10 cellular contexts compared by ENCODE assay signal in the genomic region with DNA sequence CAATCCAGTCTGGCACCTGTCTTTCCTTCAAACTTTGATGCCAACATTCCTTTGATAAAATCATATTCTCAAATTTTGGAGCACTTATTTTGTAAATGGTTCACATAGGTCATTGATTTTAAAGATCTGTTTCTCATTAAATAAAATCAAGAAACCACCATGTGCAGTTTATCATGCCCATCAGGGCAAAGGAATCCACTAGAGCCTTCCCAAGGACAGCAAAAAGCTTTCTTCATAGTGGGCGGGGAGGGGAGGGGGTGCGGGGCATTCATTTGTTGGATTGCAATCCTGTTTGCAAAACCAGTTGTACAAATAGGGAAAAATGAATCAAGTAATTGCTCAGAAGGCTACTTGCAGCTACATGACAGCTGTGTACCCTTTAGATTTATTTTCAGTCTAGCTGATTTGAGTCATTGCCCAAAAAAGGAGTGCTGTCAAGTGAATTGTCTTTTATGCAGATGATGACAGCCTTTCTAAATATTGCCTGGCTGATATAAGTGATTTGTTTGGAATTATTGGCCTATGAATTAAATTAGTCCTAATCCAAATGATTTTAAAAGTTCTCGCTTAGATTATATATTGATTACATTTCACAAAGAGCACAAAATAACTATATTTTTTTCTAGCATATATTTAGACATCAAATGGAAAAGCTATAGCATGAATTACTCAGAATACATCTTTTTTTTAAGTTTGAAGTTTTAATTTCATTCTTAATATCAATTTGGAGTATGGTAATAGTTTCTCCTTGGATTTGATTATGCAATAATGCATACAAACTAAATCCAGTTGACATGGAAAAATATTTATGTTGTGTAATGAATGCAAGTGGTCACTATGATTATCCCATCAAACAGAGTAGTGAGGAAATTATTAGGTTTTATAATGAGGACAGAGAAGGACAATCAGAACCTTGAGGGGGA. TPM values are rescaled to one million over a fixed set of nuclear protein-coding genes. Genes with fewer than 3 reads are reported as not detected.
DNase-seq lines count a peak whose midpoint lies in the region; ATAC-seq and TF ChIP-seq lines count a peak whose summit lies in the region.
"Had no signal": no experiment of that assay in that cellular context is flagged by ENCODE, and none has a peak within 500 bp of the region (broad histone marks: within the 10 kb centered on the region; RNA-seq: fewer than 3 reads in every experiment).

No MANE protein-coding gene starts in this region.

- no peak for DNase-seq in heart left ventricle
- no peak for DNase-seq in Right ventricle myocardium inferior (ENCODE audit: missing footprints)
- DNase-seq in PC-3 = peak; percentile 91
- peak; percentile 74 for DNase-seq in fibroblast of the conjunctiva (ENCODE audit: low read depth)
- peak; percentile 46 for DNase-seq in ureter (ENCODE audit: low spot score)
- DNase-seq in progenitor cell of endocrine pancreas (ENCODE audit: low spot score, unreplicated experiment) = no peak
- no peak for DNase-seq in tibial nerve (ENCODE audit: low spot score in 2 of 2)
- no peak for DNase-seq in CD8-positive, alpha-beta T cell
- DNase-seq: amniotic stem cell had no signal

- H3K9me3 ChIP-seq in heart left ventricle = no peaks in the 10 kb centered on the region
- H3K9me3 ChIP-seq in PC-3 (ENCODE audit: low read length) = no peaks in the 10 kb centered on the region
- H3K9me3 ChIP-seq in tibial nerve = no peaks in the 10 kb centered on the region
- H3K9me3 ChIP-seq in CD8-positive, alpha-beta T cell (ENCODE audit: low read length) = no peaks in the 10 kb centered on the region

- no peak overlapping the region for H3K27ac Mint-ChIP-seq in progenitor cell of endocrine pancreas
- H3K27ac Mint-ChIP-seq in CD8-positive, alpha-beta T cell = no peak overlapping the region
- H3K27ac Mint-ChIP-seq: nephron had no signal

- POLR2A ChIA-PET in PC-3 (lab: Charles Lee; ENCODE audit: unreplicated experiment) = no interaction called here
- POLR2A ChIA-PET in CD8-positive, alpha-beta T cell (lab: Charles Lee) = no interaction called here

- TF ChIP-seq CTCF in heart left ventricle (IDR thresholded peaks at IDR 0.05) (no peak), PC-3 (conservative IDR thresholded peaks at IDR 0.05; ENCODE audit: low read depth, low read length) (no peak), progenitor cell of endocrine pancreas (IDR thresholded peaks at IDR 0.05; ENCODE audit: unreplicated experiment) (no peak), tibial nerve (IDR thresholded peaks at IDR 0.05) (no peak)
- no peak for TF ChIP-seq CTCF in CD8-positive, alpha-beta T cell (IDR thresholded peaks at IDR 0.05)

- H3K27ac ChIP-seq in heart left ventricle = peak overlapping the region in 2 of 12 donors; percentile 6 to 33
- H3K27ac ChIP-seq in PC-3 (ENCODE audit: low read length) = peak overlapping the region; percentile 60
- H3K27ac ChIP-seq in tibial nerve = peak overlapping the region in 2 of 4 donors; percentile 63 to 78
- H3K27ac ChIP-seq in CD8-positive, alpha-beta T cell (ENCODE audit: low read depth, low read length) = no peak overlapping the region

- H3K27me3 ChIP-seq in heart left ventricle (no peaks in the 10 kb centered on the region), PC-3 (ENCODE audit: low read length) (no peaks in the 10 kb centered on the region), tibial nerve (no peaks in the 10 kb centered on the region)
- no peaks in the 10 kb centered on the region for H3K27me3 ChIP-seq in CD8-positive, alpha-beta T cell (ENCODE audit: insufficient read depth, low read length)

- peaks cover 3 to 63% (median 41%) of the 10 kb centered on the region in 12 donors for H3K4me1 ChIP-seq in heart left ventricle
- H3K4me1 ChIP-seq in PC-3 (ENCODE audit: insufficient read depth, low read length) = peaks cover 40% of the 10 kb centered on the region
- H3K4me1 ChIP-seq in tibial nerve = peaks cover 0 to 79% (median 39%) of the 10 kb centered on the region in 4 donors
- peaks cover 6% of the 10 kb centered on the region for H3K4me1 ChIP-seq in CD8-positive, alpha-beta T cell (ENCODE audit: insufficient read depth, low read length)

- H3K4me3 ChIP-seq in heart left ventricle (no peak overlapping the region), PC-3 (ENCODE audit: low read length) (no peak overlapping the region), tibial nerve (no peak overlapping the region)
- no peak overlapping the region for H3K4me3 ChIP-seq in CD8-positive, alpha-beta T cell (ENCODE audit: low read depth, low read length)

- peak overlapping the region; percentile 62 for H3K4me2 ChIP-seq in PC-3 (ENCODE audit: low read length)

- 74 to 87% (median 81%) methylated on average over 3 of the region's 3 CpGs for WGBS in heart left ventricle, 4 donors
- 38 to 44% methylated on average over 3 of the region's 3 CpGs for WGBS in tibial nerve, 2 donors

- H3K36me3 Mint-ChIP-seq in progenitor cell of endocrine pancreas (ENCODE audit: insufficient read depth) = no peaks in the 10 kb centered on the region
- H3K36me3 Mint-ChIP-seq in CD8-positive, alpha-beta T cell = peaks cover 16% of the 10 kb centered on the region

- intact Hi-C loops in heart left ventricle (cut with DNase I) = no loop called here
- intact Hi-C loops in Right ventricle myocardium inferior (cut with DNase I) = no loop called here
- intact Hi-C loops in PC-3 (cut with micrococcal nuclease) = loop anchor here (2.0 to 5.0 kb wide), 2 partner anchors 51 to 854 kb away; no protein-coding TSS in a partner anchor
- intact Hi-C loops in CD8-positive, alpha-beta T cell (cut with DNase I, micrococcal nuclease) = no loop called here

- no peak overlapping the region for H2AFZ ChIP-seq in PC-3 (ENCODE audit: low read length)

- H3K36me3 ChIP-seq in heart left ventricle = no peaks in the 10 kb centered on the region
- H3K36me3 ChIP-seq in PC-3 (ENCODE audit: low read depth, low read length) = no peaks in the 10 kb centered on the region
- H3K36me3 ChIP-seq in tibial nerve = no peaks in the 10 kb centered on the region
- no peaks in the 10 kb centered on the region for H3K36me3 ChIP-seq in CD8-positive, alpha-beta T cell (ENCODE audit: insufficient read depth, low read length)

- H3K9me2 ChIP-seq in PC-3 (replicated peaks; ENCODE audit: low read length) = no peaks in the 10 kb centered on the region

- peak in 3 of 4 donors; percentile 37 to 51 (median 49) for ATAC-seq in heart left ventricle
- ATAC-seq in Right ventricle myocardium inferior = no peak
- peak; percentile 75 for ATAC-seq in PC-3
- no peak for ATAC-seq in CD8-positive, alpha-beta T cell

- TF ChIP-seq POLR2A in heart left ventricle (IDR thresholded peaks at IDR 0.05) (no peak), tibial nerve (IDR thresholded peaks at IDR 0.05) (no peak)

- no TSS peak for BruUV-seq in PC-3 (replicated peaks; lab: Mats Ljungman, UMichigan)

- H4K20me1 ChIP-seq in PC-3 (ENCODE audit: low read length) = peaks cover 7% of the 10 kb centered on the region

- TF ChIP-seq EP300 in tibial nerve (IDR thresholded peaks at IDR 0.05) = peak in 1 of 2 donors; percentile 62

- CTCF ChIA-PET in PC-3 (lab: Charles Lee) = no interaction called here
- CTCF ChIA-PET in CD8-positive, alpha-beta T cell (lab: Charles Lee) = interaction anchor here (1.0 kb wide), 1 partner anchor 29 kb away, joined by 3 read pairs; no protein-coding TSS in a partner anchor

- peaks cover 11% of the 10 kb centered on the region for H3F3A ChIP-seq in PC-3 (ENCODE audit: low read length, unreplicated experiment)

- H3K9me3 Mint-ChIP-seq in progenitor cell of endocrine pancreas (ENCODE audit: low read depth) = no peaks in the 10 kb centered on the region
- H3K9me3 Mint-ChIP-seq in CD8-positive, alpha-beta T cell = no peaks in the 10 kb centered on the region
- H3K9me3 Mint-ChIP-seq: nephron had no signal

- H3K9ac ChIP-seq in PC-3 (ENCODE audit: low read length) = no peak overlapping the region

- H3K27me3 Mint-ChIP-seq in progenitor cell of endocrine pancreas = no peaks in the 10 kb centered on the region
- no peaks in the 10 kb centered on the region for H3K27me3 Mint-ChIP-seq in CD8-positive, alpha-beta T cell (ENCODE audit: low read depth)

- peaks cover 3% of the 10 kb centered on the region for H3K4me1 Mint-ChIP-seq in progenitor cell of endocrine pancreas (ENCODE audit: low read depth)
- peaks cover 67% of the 10 kb centered on the region for H3K4me1 Mint-ChIP-seq in CD8-positive, alpha-beta T cell (ENCODE audit: low read depth)

- no peak overlapping the region for H3K4me3 Mint-ChIP-seq in progenitor cell of endocrine pancreas (ENCODE audit: low read depth)
- no peak overlapping the region for H3K4me3 Mint-ChIP-seq in CD8-positive, alpha-beta T cell
- H3K4me3 Mint-ChIP-seq: nephron had no signal

- H3K79me2 ChIP-seq in PC-3 (ENCODE audit: low read length) = peaks cover 35% of the 10 kb centered on the region

RNA-seq across cellular contexts. Expression of a gene that starts 23.2 kb away (rescaled TPM):
- total RNA-seq in heart left ventricle = 10 to 100 TPM in 1 of 9 donors, 1 to 10 TPM in 8; 3.4 to 10.4 (median 5.0) TPM
- polyA plus RNA-seq in heart left ventricle = 1 to 10 TPM in 1 of 2 donors, under 1 TPM in 1; 0.91 to 4.7 TPM
- total RNA-seq in Right ventricle myocardium inferior = 3.8 TPM
- 8.4 and 12.3 TPM in 2 replicates for total RNA-seq in PC-3 (2014; rRNA removed)
- 14.4 TPM for total RNA-seq in ureter
- total RNA-seq in progenitor cell of endocrine pancreas = 22.2 and 23.0 TPM in 2 replicates
- total RNA-seq in tibial nerve = 10 to 100 TPM; 27.1 to 48.0 (median 35.1) TPM
- total RNA-seq in CD8-positive, alpha-beta T cell = 10 to 100 TPM; 11.8 to 14.5 TPM

Comparison
In these comparisons a context has a peak if more than half of its experiments do, and no peak if none do; other contexts are left out.
1. ATAC-seq: peak in heart left ventricle (3 of 4) and PC-3 (single experiment); none in Right ventricle myocardium inferior (single experiment) and CD8-positive, alpha-beta T cell (single experiment).
2. DNase-seq: peak in PC-3 (single experiment), fibroblast of the conjunctiva (single experiment) and ureter (single experiment); none in heart left ventricle (0 of 5), Right ventricle myocardium inferior (single experiment), progenitor cell of endocrine pancreas (single experiment), tibial nerve (0 of 2) and CD8-positive, alpha-beta T cell (0 of 7).